ENCODE assay signal across 24 cellular contexts in genomic region chr7:8710124-8710523, GRCh38.
DNase-seq lines count a peak whose midpoint lies in the region; ATAC-seq and TF ChIP-seq lines count a peak whose summit lies in the region.
"Had no signal": no experiment of that assay in that cellular context is flagged by ENCODE, and none has a peak within 500 bp of the region (broad histone marks: within the 10 kb centered on the region; RNA-seq: fewer than 3 reads in every experiment).

No MANE protein-coding gene starts in this region.

- POLR2A ChIA-PET in SK-N-SH (lab: Yijun Ruan, JAX): no interaction called here

- TF ChIP-seq RAD21 in SK-N-SH (IDR thresholded peaks at IDR 0.05; ENCODE audit: low read length): no peak

- no peak overlapping the region for H3K4me2 ChIP-seq in SK-N-SH
- H3K4me2 ChIP-seq: BLaER1 had no signal

- no peak overlapping the region for H3K4me3 ChIP-seq in SK-N-SH (ENCODE audit: low read depth in 2 of 2, low read length in 1 of 2)
- H3K4me3 ChIP-seq: BLaER1, GM12878 had no signal

- CTCF ChIA-PET in SK-N-SH (lab: Yijun Ruan, JAX): interaction anchor here (0.6 to 1.1 kb wide), 3 partner anchors 11 to 896 kb away, joined by 3 read pairs; no protein-coding TSS in a partner anchor

- TF ChIP-seq CTCF in SK-N-SH (IDR thresholded peaks at IDR 0.05): no peak
- TF ChIP-seq CTCF in type B pancreatic cell (conservative IDR thresholded peaks at IDR 0.05): no peak

- H2AFZ ChIP-seq in SK-N-SH (ENCODE audit: low read depth): no peak overlapping the region

- WGBS in SK-N-SH (ENCODE audit: low lambda C conversion rate): 22% methylated on average over 2 of the region's 2 CpGs

- H3K9me3 Mint-ChIP-seq in type B pancreatic cell: no peaks in the 10 kb centered on the region

- no peaks in the 10 kb centered on the region for H3F3A ChIP-seq in SK-N-SH (replicated peaks; ENCODE audit: insufficient read depth)

- no peaks in the 10 kb centered on the region for H3K27me3 ChIP-seq in SK-N-SH (ENCODE audit: insufficient read depth)
- H3K27me3 ChIP-seq: BE2C, BLaER1 had no signal

- no peaks in the 10 kb centered on the region for H3K9me3 ChIP-seq in SK-N-SH
- H3K9me3 ChIP-seq: BE2C, BLaER1 had no signal

- peak overlapping the region; percentile 66 for H3K27ac Mint-ChIP-seq in type B pancreatic cell
- H3K27ac Mint-ChIP-seq: CD14-positive monocyte; CD4-positive, alpha-beta memory T cell; CD4-positive, CD25-positive, alpha-beta regulatory T cell; CD8-positive, alpha-beta memory T cell had no signal

- H3K4me1 ChIP-seq in SK-N-SH (ENCODE audit: control insufficient read depth in 1 of 2, insufficient read depth in 2 of 2, low read depth in 1 of 2, low read length in 1 of 2): peaks cover 0 to 4% of the 10 kb centered on the region in 2 experiments; a peak in 1 of 4 replicates
- H3K4me1 ChIP-seq: BLaER1 had no signal

- peak overlapping the region; percentile 49 for H3K4me3 Mint-ChIP-seq in type B pancreatic cell
- H3K4me3 Mint-ChIP-seq: CD14-positive monocyte; CD4-positive, alpha-beta memory T cell; CD4-positive, CD25-positive, alpha-beta regulatory T cell; CD8-positive, alpha-beta memory T cell had no signal

- peak in 1 of 2 experiments; percentile 26; a peak in 1 of 4 replicates for TF ChIP-seq EP300 in SK-N-SH (IDR thresholded peaks at IDR 0.05; ENCODE audit: borderline replicate concordance in 1 of 2, low read depth in 1 of 2, low read length in 1 of 2)

- no peak overlapping the region for H3K27ac ChIP-seq in SK-N-SH (ENCODE audit: low read depth in 2 of 2, low read length in 1 of 2)
- H3K27ac ChIP-seq: BLaER1 had no signal

- DNase-seq in SK-N-SH (peak; percentile 34), SK-N-DZ (ENCODE audit: low spot score) (peak; percentile 32), type B pancreatic cell (ENCODE audit: extremely low spot score, unreplicated experiment) (no peak)
- DNase-seq: 8988T; ACHN; BE2C; C1 segment of cervical spinal cord; CD4-positive, alpha-beta memory T cell; CD4-positive, CD25-positive, alpha-beta regulatory T cell; CD8-positive, alpha-beta memory T cell; COR-L47; DMS 273 treated with DMSO at 0.1 percent for 48 hours; DMS153; DMS53; DMS79; DND-41; EL; GDM1 had no signal

- ATAC-seq in SK-N-SH treated with all-trans-retinoic acid at 6 μM for 48 hours (no peak), HG03469 (IDR thresholded peaks at IDR 0.05; ENCODE audit: unreplicated experiment) (no peak), HG03045 (IDR thresholded peaks at IDR 0.05; ENCODE audit: unreplicated experiment) (no peak)
- ATAC-seq: GM12878 had no signal

- H4K20me1 ChIP-seq in SK-N-SH (ENCODE audit: insufficient read depth): no peaks in the 10 kb centered on the region
- H4K20me1 ChIP-seq: BLaER1 had no signal

- no peaks in the 10 kb centered on the region for H3K9me2 ChIP-seq in SK-N-SH

- H3K4me1 Mint-ChIP-seq in type B pancreatic cell (ENCODE audit: unreplicated experiment): peaks cover 9% of the 10 kb centered on the region
- H3K4me1 Mint-ChIP-seq: CD14-positive monocyte; CD4-positive, alpha-beta memory T cell; CD4-positive, CD25-positive, alpha-beta regulatory T cell; CD8-positive, alpha-beta memory T cell had no signal

- peaks cover 3% of the 10 kb centered on the region for H3K36me3 Mint-ChIP-seq in type B pancreatic cell
- H3K36me3 Mint-ChIP-seq: CD14-positive monocyte; CD4-positive, alpha-beta memory T cell; CD4-positive, CD25-positive, alpha-beta regulatory T cell; CD8-positive, alpha-beta memory T cell had no signal

- no peak overlapping the region for H3K9ac ChIP-seq in SK-N-SH
- H3K9ac ChIP-seq: BLaER1 had no signal

- H3K27me3 Mint-ChIP-seq in type B pancreatic cell: no peaks in the 10 kb centered on the region
- H3K27me3 Mint-ChIP-seq: CD4-positive, alpha-beta memory T cell; CD4-positive, CD25-positive, alpha-beta regulatory T cell; CD8-positive, alpha-beta memory T cell had no signal

- no peaks in the 10 kb centered on the region for H3K79me2 ChIP-seq in SK-N-SH (ENCODE audit: insufficient read depth)

- no peaks in the 10 kb centered on the region for H3K36me3 ChIP-seq in SK-N-SH (replicated peaks in 1 of 2; ENCODE audit: control insufficient read depth in 1 of 2, insufficient read depth in 2 of 2, low read length in 1 of 2)
- H3K36me3 ChIP-seq: BE2C, BLaER1 had no signal

TF ChIP-seq in SK-N-SH, 30 proteins besides CTCF, POLR2A, EP300 and RAD21:
- TF ChIP-seq IRF3 (IDR thresholded peaks at IDR 0.05; ENCODE audit: low read depth, low read length): no peak
- no peak for TF ChIP-seq USF2 (IDR thresholded peaks at IDR 0.05; ENCODE audit: borderline replicate concordance, low read depth, low read length)
- no peak for TF ChIP-seq SIN3A (IDR thresholded peaks at IDR 0.05; ENCODE audit: borderline replicate concordance, low read depth, low read length)
- TF ChIP-seq RCOR1 (IDR thresholded peaks at IDR 0.05; ENCODE audit: low read length): peak; percentile 29; the same call in 1 of the 2 replicates
- no peak for TF ChIP-seq JUND (IDR thresholded peaks at IDR 0.05)
- no peak for TF ChIP-seq TEAD4 (IDR thresholded peaks at IDR 0.05; ENCODE audit: borderline replicate concordance, insufficient read depth)
- no peak for TF ChIP-seq MEF2A (IDR thresholded peaks at IDR 0.05; ENCODE audit: borderline replicate concordance, low read depth)
- TF ChIP-seq FOXJ3 (CRISPR knock-in tag; IDR thresholded peaks at IDR 0.05): no peak

TF ChIP-seq in SK-N-SH treated with all-trans-retinoic acid at 6 μM for 48 hours, 23 proteins besides CTCF, POLR2A, EP300 and RAD21:
- no peak for TF ChIP-seq ISL1 (CRISPR knock-in tag; IDR thresholded peaks at IDR 0.05)
- no peak for TF ChIP-seq RARB (CRISPR knock-in tag; IDR thresholded peaks at IDR 0.05)
- no peak for TF ChIP-seq CSRNP3 (CRISPR knock-in tag; IDR thresholded peaks at IDR 0.05)
- no peak for TF ChIP-seq ZFP3 (CRISPR knock-in tag; IDR thresholded peaks at IDR 0.05)
- no peak for TF ChIP-seq TCF4 (CRISPR knock-in tag; IDR thresholded peaks at IDR 0.05; ENCODE audit: borderline replicate concordance)
- no peak for TF ChIP-seq ZNF70 (CRISPR knock-in tag; IDR thresholded peaks at IDR 0.05)
- no peak for TF ChIP-seq POU6F1 (CRISPR knock-in tag; IDR thresholded peaks at IDR 0.05; ENCODE audit: borderline replicate concordance, low read depth)
